ENCODE assay signal across 1 cellular context in genomic region chr3:47513125-47513929, GRCh38.
TF ChIP-seq lines count a peak whose summit lies in the region.

A gene with protein sequence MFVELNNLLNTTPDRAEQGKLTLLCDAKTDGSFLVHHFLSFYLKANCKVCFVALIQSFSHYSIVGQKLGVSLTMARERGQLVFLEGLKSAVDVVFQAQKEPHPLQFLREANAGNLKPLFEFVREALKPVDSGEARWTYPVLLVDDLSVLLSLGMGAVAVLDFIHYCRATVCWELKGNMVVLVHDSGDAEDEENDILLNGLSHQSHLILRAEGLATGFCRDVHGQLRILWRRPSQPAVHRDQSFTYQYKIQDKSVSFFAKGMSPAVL (minus strand): TSS chr3:47513712. CDS start chr3:47513590, 122 bp downstream.

TF ChIP-seq in SK-N-SH, 30 proteins besides CTCF, POLR2A, EP300 and RAD21 (continued from another document):
- TF ChIP-seq MXI1 (IDR thresholded peaks at IDR 0.05; ENCODE audit: low read depth, low read length) (peak; percentile 58), TCF12 (IDR thresholded peaks at IDR 0.05) (no peak), RXRA (IDR thresholded peaks at IDR 0.05; ENCODE audit: borderline replicate concordance, low read depth) (no peak), EZH2phosphoT487 (IDR thresholded peaks at IDR 0.05; ENCODE audit: borderline replicate concordance, low read depth) (no peak), ZBTB33 (IDR thresholded peaks at IDR 0.05; ENCODE audit: borderline replicate concordance, low read depth) (peak; percentile 63; the same call in 1 of the 2 replicates), USF2 (IDR thresholded peaks at IDR 0.05; ENCODE audit: borderline replicate concordance, low read depth, low read length) (no peak)
